Comparison of ENCODE assay signal across 14 cellular contexts in the genomic region with DNA sequence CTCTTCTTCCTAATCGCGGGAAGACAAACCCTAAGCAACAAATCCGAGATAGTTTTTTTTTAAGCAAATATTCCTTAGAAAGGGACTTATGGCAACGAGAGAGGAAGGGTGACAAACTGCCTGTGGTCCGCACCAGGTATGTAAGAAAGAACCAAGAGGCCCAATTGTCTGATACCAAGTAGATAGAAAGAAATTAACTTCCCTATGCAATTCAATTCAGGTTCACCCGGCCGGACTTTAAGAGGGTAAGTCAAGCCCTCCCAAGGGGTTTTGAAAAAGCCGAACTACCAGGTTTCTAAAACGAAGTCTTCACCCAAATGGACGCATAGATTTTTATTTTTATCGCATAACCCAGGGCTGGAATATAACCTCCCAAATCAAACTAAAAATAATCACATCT. TPM values are rescaled to one million over a fixed set of nuclear protein-coding genes. Genes with fewer than 3 reads are reported as not detected.
DNase-seq lines count a peak whose midpoint lies in the region; ATAC-seq and TF ChIP-seq lines count a peak whose summit lies in the region.
"Had no signal": no experiment of that assay in that cellular context is flagged by ENCODE, and none has a peak within 500 bp of the region (broad histone marks: within the 10 kb centered on the region; RNA-seq: fewer than 3 reads in every experiment).

No MANE protein-coding gene starts in this region.

- H2AFZ ChIP-seq in fibroblast of lung (ENCODE audit: low read length), result peak overlapping the region; percentile 65
- peak overlapping the region; percentile 57 for H2AFZ ChIP-seq in neuron (ENCODE audit: low read depth, low read length)
- H2AFZ ChIP-seq: PC-9 had no signal

- H3K4me3 ChIP-seq in left ventricle myocardium inferior, result peak overlapping the region; percentile 61
- no peak overlapping the region for H3K4me3 ChIP-seq in right cardiac atrium (ENCODE audit: low read length)
- H3K4me3 ChIP-seq in fibroblast of lung (replicated peaks in 1 of 4; ENCODE audit: control extremely low read depth in 1 of 4, insufficient read depth in 1 of 4, low read depth in 3 of 4, low read length in 4 of 4), result peak overlapping the region in 2 of 4 experiments; percentile 26 to 60
- peak overlapping the region; percentile 49 for H3K4me3 ChIP-seq in neuron (ENCODE audit: low read length)
- peak overlapping the region in 2 of 8 donors; percentile 5 to 30 for H3K4me3 ChIP-seq in spleen
- H3K4me3 ChIP-seq: PC-9 had no signal

- no peak for ATAC-seq in right cardiac atrium
- ATAC-seq in sciatic nerve, result no peak
- no peak for ATAC-seq in GM19328 (IDR thresholded peaks at IDR 0.05; ENCODE audit: unreplicated experiment)
- no peak for ATAC-seq in HG02852 (IDR thresholded peaks at IDR 0.05; ENCODE audit: unreplicated experiment)
- ATAC-seq: foreskin keratinocyte had no signal

- intact Hi-C loops in left ventricle myocardium inferior (cut with micrococcal nuclease) (no loop called here), right cardiac atrium (cut with DNase I) (no loop called here), sciatic nerve (cut with DNase I) (no loop called here), spleen (cut with DNase I; ENCODE audit: low total_unique reads) (no loop called here)

- WGBS in right cardiac atrium, result 78% methylated on average over 11 of the region's 11 CpGs
- 78 to 90% (median 80%) methylated on average over 11 of the region's 11 CpGs for WGBS in spleen, 5 donors

- no peak overlapping the region for H3K27ac ChIP-seq in left ventricle myocardium inferior (replicated peaks)
- no peak overlapping the region for H3K27ac ChIP-seq in right cardiac atrium (ENCODE audit: low read length)
- no peak overlapping the region for H3K27ac ChIP-seq in fibroblast of lung (ENCODE audit: insufficient read depth, low read length)
- no peak overlapping the region for H3K27ac ChIP-seq in spleen
- H3K27ac ChIP-seq: foreskin keratinocyte, PC-9 had no signal

- DNase-seq in left ventricle myocardium inferior (no peak), right cardiac atrium (no peak), fibroblast of lung (ENCODE audit: low read depth in 2 of 2) (no peak), sciatic nerve (ENCODE audit: low spot score) (no peak), spleen (no peak)
- DNase-seq: activated CD4-positive, alpha-beta T cell treated with anti-CD3 and anti-CD28 coated beads, Interleukin-2, amount 50 U/mL, for 48 hours; cerebellar nuclear complex; DMS79; foreskin keratinocyte; PC-9; T-helper 9 cell had no signal

- no peaks in the 10 kb centered on the region for H4K20me1 ChIP-seq in fibroblast of lung (ENCODE audit: control insufficient read depth, extremely low read depth, insufficient read depth, low read length)

- H3K4me1 ChIP-seq in left ventricle myocardium inferior, result peaks cover 15% of the 10 kb centered on the region
- H3K4me1 ChIP-seq in right cardiac atrium (ENCODE audit: control insufficient read depth, insufficient read depth, low read length), result no peaks in the 10 kb centered on the region
- H3K4me1 ChIP-seq in fibroblast of lung (ENCODE audit: control insufficient read depth, extremely low read depth, insufficient read depth, low read length), result no peaks in the 10 kb centered on the region
- peaks cover 43% of the 10 kb centered on the region for H3K4me1 ChIP-seq in neuron (ENCODE audit: insufficient read depth, low read length)
- no peaks in the 10 kb centered on the region for H3K4me1 ChIP-seq in spleen
- H3K4me1 ChIP-seq: foreskin keratinocyte had no signal

- no peak overlapping the region for H3K4me2 ChIP-seq in fibroblast of lung (ENCODE audit: extremely low read depth, insufficient read depth, low read length)
- H3K4me2 ChIP-seq: PC-9 had no signal

- no peaks in the 10 kb centered on the region for H3K9me3 ChIP-seq in left ventricle myocardium inferior (replicated peaks)
- no peaks in the 10 kb centered on the region for H3K9me3 ChIP-seq in right cardiac atrium (ENCODE audit: control insufficient read depth, low read length)
- no peaks in the 10 kb centered on the region for H3K9me3 ChIP-seq in fibroblast of lung (ENCODE audit: control insufficient read depth, insufficient read depth, low read depth, low read length)
- no peaks in the 10 kb centered on the region for H3K9me3 ChIP-seq in neuron (ENCODE audit: low read length)
- H3K9me3 ChIP-seq in spleen, result peaks cover 0 to 28% (median 13%) of the 10 kb centered on the region in 8 donors

- no peak overlapping the region for H3K9ac ChIP-seq in fibroblast of lung (ENCODE audit: insufficient read depth, low read length)

- peaks cover 4% of the 10 kb centered on the region for H3K27me3 ChIP-seq in left ventricle myocardium inferior (ENCODE audit: low read depth)
- no peaks in the 10 kb centered on the region for H3K27me3 ChIP-seq in right cardiac atrium (ENCODE audit: control insufficient read depth, insufficient read depth)
- no peaks in the 10 kb centered on the region for H3K27me3 ChIP-seq in fibroblast of lung (ENCODE audit: control insufficient read depth, insufficient read depth, low read length)
- peaks cover 28% of the 10 kb centered on the region for H3K27me3 ChIP-seq in neuron (ENCODE audit: insufficient read depth, low read length)
- peaks cover 0 to 5% (median 0%) of the 10 kb centered on the region in 7 donors for H3K27me3 ChIP-seq in spleen (replicated peaks in 1 of 7)
- H3K27me3 ChIP-seq: foreskin keratinocyte had no signal

- H3K36me3 ChIP-seq in left ventricle myocardium inferior (no peaks in the 10 kb centered on the region), fibroblast of lung (ENCODE audit: control insufficient read depth, insufficient read depth, low read length) (no peaks in the 10 kb centered on the region), neuron (ENCODE audit: insufficient read depth, low read length) (no peaks in the 10 kb centered on the region), spleen (peaks cover 2 to 58% (median 20%) of the 10 kb centered on the region in 6 donors)

- no peaks in the 10 kb centered on the region for H3K79me2 ChIP-seq in fibroblast of lung (ENCODE audit: control insufficient read depth, insufficient read depth, low read length)

- TF ChIP-seq CTCF in left ventricle myocardium inferior (IDR thresholded peaks at IDR 0.05; ENCODE audit: borderline replicate concordance) (no peak), fibroblast of lung (conservative IDR thresholded peaks at IDR 0.05 in 1 of 2, IDR thresholded peaks at IDR 0.05 in 1 of 2; ENCODE audit: low read depth in 1 of 2, low read length in 2 of 2) (no peak), spleen (IDR thresholded peaks at IDR 0.05 in 8 of 11, conservative IDR thresholded peaks at IDR 0.05 in 3 of 11) (no peak)

- TF ChIP-seq POLR2A in spleen (IDR thresholded peaks at IDR 0.05), result no peak

RNA-seq across cellular contexts. Expression of a gene that starts 1.7 kb away (rescaled TPM):
- total RNA-seq in left ventricle myocardium inferior, result 0.11 TPM
- total RNA-seq in right cardiac atrium, result 1 to 10 TPM in 3 of 4 donors, under 1 TPM in 1; 0.31 to 4.7 (median 2.1) TPM
- polyA plus RNA-seq in right cardiac atrium, result 0.43 TPM
- under 0.01 TPM in 1 of 2 replicates, not detected in the other for total RNA-seq in fibroblast of lung
- polyA plus RNA-seq in fibroblast of lung, result 0.02 and 0.06 TPM in 2 replicates
- polyA plus RNA-seq in fibroblast of lung (2012), result not detected in 2 replicates
- polyA minus RNA-seq in fibroblast of lung (ENCODE audit: low replicate concordance), result not detected in 2 replicates
- total RNA-seq in sciatic nerve, result 0.13 TPM
- total RNA-seq in spleen, result not detected
- not detected for polyA plus RNA-seq in spleen
- total RNA-seq: foreskin keratinocyte, PC-9 had no signal
- polyA plus RNA-seq: foreskin keratinocyte had no signal
